14 cellular contexts compared by ENCODE assay signal in genomic region chr2:133674066-133674432, GRCh38.
A peak's percentile ranks its signal among the peaks of the same experiment; 100 is the strongest.
DNase-seq lines count a peak whose midpoint lies in the region; ATAC-seq, FAIRE-seq and TF ChIP-seq lines count a peak whose summit lies in the region.
"Had no signal": no experiment of that assay in that cellular context is flagged by ENCODE, and none has a peak within 500 bp of the region (broad histone marks: within the 10 kb centered on the region; RNA-seq: fewer than 3 reads in every experiment).

No MANE protein-coding gene starts in this region.

- no peaks in the 10 kb centered on the region for H4K20me1 ChIP-seq in neural progenitor cell (ENCODE audit: low read depth)

- no peak for FAIRE-seq in HTR-8/SVneo (lab: Jason Lieb, UNC)

- H3K27ac ChIP-seq in ACC112 (ENCODE audit: low read depth, low read length) = no peak overlapping the region
- H3K27ac ChIP-seq in VCaP = peak overlapping the region; percentile 94
- no peak overlapping the region for H3K27ac ChIP-seq in neural progenitor cell
- H3K27ac ChIP-seq: neutrophil had no signal

- H3K36me3 ChIP-seq in ACC112 (ENCODE audit: insufficient read depth, low read length) = 0 out of 2 replicates have a peak, but pooled peaks cover 2% of the 10 kb centered on the region
- no peaks in the 10 kb centered on the region for H3K36me3 ChIP-seq in neural progenitor cell
- H3K36me3 ChIP-seq: neutrophil had no signal

- H3K4me2 ChIP-seq in neural progenitor cell = peak overlapping the region; percentile 60
- H3K4me2 ChIP-seq: SK-N-SH had no signal

- peak overlapping the region; percentile 94 for H3K27ac Mint-ChIP-seq in neural progenitor cell
- H3K27ac Mint-ChIP-seq: activated CD8-positive, alpha-beta memory T cell treated with anti-CD3 and anti-CD28 coated beads, Interleukin-2, amount 10 ng/mL, durations not matched to agents 7 days and 5 days; activated naive CD8-positive, alpha-beta T cell treated with anti-CD3 and anti-CD28 coated beads for 36 hours had no signal

- peaks cover 10% of the 10 kb centered on the region for H3K36me3 Mint-ChIP-seq in neural progenitor cell
- H3K36me3 Mint-ChIP-seq: activated CD8-positive, alpha-beta memory T cell treated with anti-CD3 and anti-CD28 coated beads, Interleukin-2, amount 10 ng/mL, durations not matched to agents 7 days and 5 days; activated naive CD8-positive, alpha-beta T cell treated with anti-CD3 and anti-CD28 coated beads for 36 hours had no signal

- DNase-seq in foreskin fibroblast (no peak), neural progenitor cell (ENCODE audit: low spot score) (no peak), NCI-H1417 treated with DMSO at 0.1 percent for 48 hours (lab: John Stamatoyannopoulos, UW) (no peak), HTR-8/SVneo (ENCODE audit: insufficient read length, low spot score) (no peak)
- DNase-seq in activated effector memory CD4-positive, alpha-beta T cell treated with Interleukin-2 at 50 U/mL for 16 hours = no peak
- DNase-seq: activated CD8-positive, alpha-beta memory T cell treated with anti-CD3 and anti-CD28 coated beads, Interleukin-2, amount 10 ng/mL, durations not matched to agents 7 days and 5 days; activated naive CD8-positive, alpha-beta T cell treated with anti-CD3 and anti-CD28 coated beads for 36 hours; SK-N-SH; stimulated activated CD4-positive, alpha-beta T cell treated with anti-CD3 and anti-CD28 coated beads, Interleukin-12 subunit alpha, Interleukin-12 subunit beta, amount 100 ng/mL, for 4 hours; trophoblast cell had no signal

- no peak for TF ChIP-seq CTCF in VCaP (conservative IDR thresholded peaks at IDR 0.05)
- no peak for TF ChIP-seq CTCF in foreskin fibroblast (IDR thresholded peaks at IDR 0.05; ENCODE audit: low read depth, low read length)
- TF ChIP-seq CTCF in neural progenitor cell (IDR thresholded peaks at IDR 0.05) = no peak

- no peaks in the 10 kb centered on the region for H3K9me3 ChIP-seq in neural progenitor cell (ENCODE audit: low read depth)
- H3K9me3 ChIP-seq: neutrophil had no signal

- H2AFZ ChIP-seq in ACC112 (ENCODE audit: low read length, unreplicated experiment) (no peak overlapping the region), neural progenitor cell (replicated peaks) (no peak overlapping the region)

- H3K27me3 Mint-ChIP-seq in neural progenitor cell (ENCODE audit: insufficient read depth, low read depth) = peaks cover 3% of the 10 kb centered on the region

- no peak for ATAC-seq in GM18858 (IDR thresholded peaks at IDR 0.05; ENCODE audit: unreplicated experiment)
- ATAC-seq: activated CD8-positive, alpha-beta memory T cell treated with anti-CD3 and anti-CD28 coated beads, Interleukin-2, amount 10 ng/mL, durations not matched to agents 7 days and 5 days had no signal

- H3K9ac ChIP-seq in neural progenitor cell = no peak overlapping the region
- H3K9ac ChIP-seq: SK-N-SH had no signal

- H3K79me2 ChIP-seq in ACC112 (ENCODE audit: control insufficient read depth, insufficient read depth, low read length, unreplicated experiment) (no peaks in the 10 kb centered on the region), neural progenitor cell (ENCODE audit: low read depth) (no peaks in the 10 kb centered on the region)

- peak overlapping the region; percentile 79 for H3K4me3 Mint-ChIP-seq in neural progenitor cell
- H3K4me3 Mint-ChIP-seq: activated CD8-positive, alpha-beta memory T cell treated with anti-CD3 and anti-CD28 coated beads, Interleukin-2, amount 10 ng/mL, durations not matched to agents 7 days and 5 days; activated naive CD8-positive, alpha-beta T cell treated with anti-CD3 and anti-CD28 coated beads for 36 hours had no signal

- H3K4me1 ChIP-seq in ACC112 (ENCODE audit: control insufficient read depth, insufficient read depth, low read length, unreplicated experiment) (peaks cover 18% of the 10 kb centered on the region), neural progenitor cell (peaks cover 32% of the 10 kb centered on the region)

- H3K4me1 Mint-ChIP-seq in neural progenitor cell = peaks cover 52% of the 10 kb centered on the region
- H3K4me1 Mint-ChIP-seq: activated CD8-positive, alpha-beta memory T cell treated with anti-CD3 and anti-CD28 coated beads, Interleukin-2, amount 10 ng/mL, durations not matched to agents 7 days and 5 days; activated naive CD8-positive, alpha-beta T cell treated with anti-CD3 and anti-CD28 coated beads for 36 hours had no signal

- peaks cover 15% of the 10 kb centered on the region for H3K9me3 Mint-ChIP-seq in neural progenitor cell

- peaks cover 18% of the 10 kb centered on the region for H3F3A ChIP-seq in neural progenitor cell (ENCODE audit: low read depth)

- peak overlapping the region; percentile 72 for H3K4me3 ChIP-seq in ACC112 (ENCODE audit: low read depth, low read length)
- peak overlapping the region; percentile 49 to 53 for H3K4me3 ChIP-seq in foreskin fibroblast (ENCODE audit: low read depth in 1 of 2, low read length in 2 of 2)
- no peak overlapping the region for H3K4me3 ChIP-seq in neural progenitor cell

- no peaks in the 10 kb centered on the region for H3K27me3 ChIP-seq in ACC112 (ENCODE audit: insufficient read depth, low read length)
- H3K27me3 ChIP-seq in neural progenitor cell = no peaks in the 10 kb centered on the region
